ENCODE assay signal across 8 cellular contexts in genomic region chr11:1628506-1629325, GRCh38. TPM values are rescaled to one million over a fixed set of nuclear protein-coding genes. Genes with fewer than 3 reads are reported as not detected.
DNase-seq lines count a peak whose midpoint lies in the region; ATAC-seq and TF ChIP-seq lines count a peak whose summit lies in the region.

No MANE protein-coding gene starts in this region.

- peak; percentile 79 for ATAC-seq in Right ventricle myocardium inferior
- ATAC-seq in Panc1: peak; percentile 94
- ATAC-seq in foreskin keratinocyte: peak; percentile 65
- peak; percentile 91 for ATAC-seq in upper lobe of right lung

- in situ Hi-C loops in Panc1 (cut with HindIII; ENCODE audit: low pct_unique_long_range_greater_than_20kb, low sequenced_read_pairs): no loop called here

- H3K4me3 ChIP-seq in Panc1 (ENCODE audit: low read depth in 2 of 2, low read length in 2 of 2): no peak overlapping the region
- no peak overlapping the region for H3K4me3 ChIP-seq in upper lobe of right lung

- peaks cover 14% of the 10 kb centered on the region for H3K27me3 Mint-ChIP-seq in activated T-helper 2 cell treated with anti-CD3 and anti-CD28 coated beads, Interferon-gamma antibody, Interleukin-2, Interleukin-4, amounts not matched to agents 10 μg/mL and 5 μg/mL and 100 μg/mL, durations not matched to agents 14 hours and 24 hours and 36 hours (ENCODE audit: low read depth)

- no peaks in the 10 kb centered on the region for H3K9me3 Mint-ChIP-seq in activated T-helper 2 cell treated with anti-CD3 and anti-CD28 coated beads, Interferon-gamma antibody, Interleukin-2, Interleukin-4, amounts not matched to agents 10 μg/mL and 5 μg/mL and 100 μg/mL, durations not matched to agents 14 hours and 24 hours and 36 hours

- no peaks in the 10 kb centered on the region for H3K36me3 ChIP-seq in Panc1 (ENCODE audit: control insufficient read depth, insufficient read depth, low read length)
- H3K36me3 ChIP-seq in upper lobe of right lung: no peaks in the 10 kb centered on the region

- intact Hi-C loops in Right ventricle myocardium inferior (cut with DNase I): loop anchor here (1.0 to 2.0 kb wide), 2 partner anchors 34 to 82 kb away; no protein-coding TSS in a partner anchor
- intact Hi-C loops in cardiac septum (cut with DNase I): loop anchor here (10.0 kb wide), 1 partner anchor 84 kb away; no protein-coding TSS in a partner anchor
- intact Hi-C loops in Panc1 (cut with micrococcal nuclease; ENCODE audit: unreplicated experiment): no loop called here
- intact Hi-C loops in activated T-helper 2 cell treated with anti-CD3 and anti-CD28 coated beads, Interferon-gamma antibody, Interleukin-2, Interleukin-4, amounts not matched to agents 10 μg/mL and 5 μg/mL and 100 μg/mL, durations not matched to agents 14 hours and 24 hours and 36 hours (cut with micrococcal nuclease): no loop called here
- intact Hi-C loops in upper lobe of right lung (cut with DNase I): no loop called here

- POLR2A ChIA-PET in Panc1 (lab: Charles Lee): no interaction called here

- peak; percentile 100 for TF ChIP-seq CTCF in Panc1 (IDR thresholded peaks at IDR 0.05)
- TF ChIP-seq CTCF in foreskin keratinocyte (conservative IDR thresholded peaks at IDR 0.05): peak; percentile 78
- TF ChIP-seq CTCF in upper lobe of right lung (IDR thresholded peaks at IDR 0.05): peak; percentile 91

- no peak overlapping the region for H3K4me3 Mint-ChIP-seq in activated T-helper 2 cell treated with anti-CD3 and anti-CD28 coated beads, Interferon-gamma antibody, Interleukin-2, Interleukin-4, amounts not matched to agents 10 μg/mL and 5 μg/mL and 100 μg/mL, durations not matched to agents 14 hours and 24 hours and 36 hours (ENCODE audit: low read depth)

- peak; percentile 76 for DNase-seq in Right ventricle myocardium inferior (ENCODE audit: missing footprints)
- no peak for DNase-seq in cardiac septum (ENCODE audit: low spot score)
- DNase-seq in Panc1 (ENCODE audit: low read depth, low spot score): no peak
- peak; percentile 44 for DNase-seq in activated T-helper 2 cell treated with anti-CD3 and anti-CD28 coated beads, Interferon-gamma antibody, Interleukin-2, Interleukin-4, amounts not matched to agents 10 μg/mL and 5 μg/mL and 100 μg/mL, durations not matched to agents 14 hours and 24 hours and 36 hours (ENCODE audit: low spot score)
- DNase-seq in foreskin keratinocyte: no peak
- DNase-seq in pons (ENCODE audit: low spot score): peak; percentile 11
- peak; percentile 81 for DNase-seq in upper lobe of right lung
- no peak for DNase-seq in DMS79 treated with DMSO at 0.1 percent for 48 hours (lab: John Stamatoyannopoulos, UW)

- H3K9me3 ChIP-seq in Panc1 (ENCODE audit: control insufficient read depth, insufficient read depth, low read depth, low read length): no peaks in the 10 kb centered on the region
- H3K9me3 ChIP-seq in upper lobe of right lung: no peaks in the 10 kb centered on the region

- H3K27me3 ChIP-seq in Panc1 (ENCODE audit: control insufficient read depth, insufficient read depth, low read length) (peaks cover 17% of the 10 kb centered on the region), foreskin keratinocyte (peaks cover 44% of the 10 kb centered on the region), upper lobe of right lung (peaks cover 24% of the 10 kb centered on the region)

- H3K4me1 Mint-ChIP-seq in activated T-helper 2 cell treated with anti-CD3 and anti-CD28 coated beads, Interferon-gamma antibody, Interleukin-2, Interleukin-4, amounts not matched to agents 10 μg/mL and 5 μg/mL and 100 μg/mL, durations not matched to agents 14 hours and 24 hours and 36 hours (ENCODE audit: low read depth): no peaks in the 10 kb centered on the region

- CTCF ChIA-PET in Panc1 (lab: Charles Lee): interaction anchor here (0.6 to 1.0 kb wide), 5 partner anchors 32 to 82 kb away, joined by 3 to 6 read pairs (median 3); no protein-coding TSS in a partner anchor

- no TSS peak for BruUV-seq in Panc1 (replicated peaks; lab: Mats Ljungman, UMichigan)

- H3K27ac Mint-ChIP-seq in activated T-helper 2 cell treated with anti-CD3 and anti-CD28 coated beads, Interferon-gamma antibody, Interleukin-2, Interleukin-4, amounts not matched to agents 10 μg/mL and 5 μg/mL and 100 μg/mL, durations not matched to agents 14 hours and 24 hours and 36 hours: no peak overlapping the region

- H3K36me3 Mint-ChIP-seq in activated T-helper 2 cell treated with anti-CD3 and anti-CD28 coated beads, Interferon-gamma antibody, Interleukin-2, Interleukin-4, amounts not matched to agents 10 μg/mL and 5 μg/mL and 100 μg/mL, durations not matched to agents 14 hours and 24 hours and 36 hours (ENCODE audit: low read depth): no peaks in the 10 kb centered on the region

- H3K4me1 ChIP-seq in Panc1 (ENCODE audit: control insufficient read depth, insufficient read depth, low read length) (peaks cover 10% of the 10 kb centered on the region; the same call in 1 of the 2 replicates), foreskin keratinocyte (no peaks in the 10 kb centered on the region), upper lobe of right lung (no peaks in the 10 kb centered on the region)

- H3K27ac ChIP-seq in Panc1 (ENCODE audit: low read length): no peak overlapping the region
- no peak overlapping the region for H3K27ac ChIP-seq in foreskin keratinocyte
- H3K27ac ChIP-seq in upper lobe of right lung: no peak overlapping the region

RNA-seq across cellular contexts. Expression of gene KRTAP5-5, which starts 0.9 kb away (rescaled TPM):
- total RNA-seq in Right ventricle myocardium inferior (not detected), cardiac septum (not detected), Panc1 (2021; ENCODE audit: unreplicated experiment) (not detected), foreskin keratinocyte (not detected in 2 replicates), upper lobe of right lung (not detected)
- not detected for polyA plus RNA-seq in Panc1 (2012; ENCODE audit: insufficient read length)
- total RNA-seq in activated T-helper 2 cell treated with anti-CD3 and anti-CD28 coated beads, Interferon-gamma antibody, Interleukin-2, Interleukin-4, amounts not matched to agents 10 μg/mL and 5 μg/mL and 100 μg/mL, durations not matched to agents 14 hours and 24 hours and 36 hours: not detected in 2 replicates
- not detected in 2 replicates for polyA plus RNA-seq in foreskin keratinocyte

RNA-seq across cellular contexts. Expression of gene KRTAP5-4, which starts 6.8 kb away (rescaled TPM):
- total RNA-seq in Right ventricle myocardium inferior (not detected), cardiac septum (not detected), Panc1 (2021; ENCODE audit: unreplicated experiment) (not detected), foreskin keratinocyte (not detected in 2 replicates), upper lobe of right lung (not detected)
- polyA plus RNA-seq in Panc1 (2012; ENCODE audit: insufficient read length): not detected
- total RNA-seq in activated T-helper 2 cell treated with anti-CD3 and anti-CD28 coated beads, Interferon-gamma antibody, Interleukin-2, Interleukin-4, amounts not matched to agents 10 μg/mL and 5 μg/mL and 100 μg/mL, durations not matched to agents 14 hours and 24 hours and 36 hours: not detected in 2 replicates
- polyA plus RNA-seq in foreskin keratinocyte: not detected in 2 replicates

RNA-seq across cellular contexts. Expression of gene KRTAP5-3, which starts 20.5 kb away (rescaled TPM):
- total RNA-seq in Right ventricle myocardium inferior (not detected), cardiac septum (not detected), Panc1 (2021; ENCODE audit: unreplicated experiment) (not detected), foreskin keratinocyte (not detected in 2 replicates), upper lobe of right lung (not detected)
- polyA plus RNA-seq in Panc1 (2012; ENCODE audit: insufficient read length): not detected
- not detected in 2 replicates for total RNA-seq in activated T-helper 2 cell treated with anti-CD3 and anti-CD28 coated beads, Interferon-gamma antibody, Interleukin-2, Interleukin-4, amounts not matched to agents 10 μg/mL and 5 μg/mL and 100 μg/mL, durations not matched to agents 14 hours and 24 hours and 36 hours
- not detected in 2 replicates for polyA plus RNA-seq in foreskin keratinocyte

RNA-seq across cellular contexts. Expression of gene KRTAP5-2, which starts 30.6 kb away (rescaled TPM):
- total RNA-seq in Right ventricle myocardium inferior (not detected), cardiac septum (not detected), Panc1 (2021; ENCODE audit: unreplicated experiment) (not detected), foreskin keratinocyte (not detected in 2 replicates), upper lobe of right lung (not detected)
- not detected for polyA plus RNA-seq in Panc1 (2012; ENCODE audit: insufficient read length)
- not detected in 2 replicates for total RNA-seq in activated T-helper 2 cell treated with anti-CD3 and anti-CD28 coated beads, Interferon-gamma antibody, Interleukin-2, Interleukin-4, amounts not matched to agents 10 μg/mL and 5 μg/mL and 100 μg/mL, durations not matched to agents 14 hours and 24 hours and 36 hours
- not detected in 2 replicates for polyA plus RNA-seq in foreskin keratinocyte

RNA-seq across cellular contexts. Expression of gene KRTAP5-1, which starts 43.6 kb away (rescaled TPM):
- total RNA-seq in Right ventricle myocardium inferior: not detected
- total RNA-seq in cardiac septum: not detected
- total RNA-seq in Panc1 (2021; ENCODE audit: unreplicated experiment): not detected
- 1.0 TPM for polyA plus RNA-seq in Panc1 (2012; ENCODE audit: insufficient read length)
- total RNA-seq in activated T-helper 2 cell treated with anti-CD3 and anti-CD28 coated beads, Interferon-gamma antibody, Interleukin-2, Interleukin-4, amounts not matched to agents 10 μg/mL and 5 μg/mL and 100 μg/mL, durations not matched to agents 14 hours and 24 hours and 36 hours: not detected in 2 replicates
- total RNA-seq in foreskin keratinocyte: not detected in 2 replicates
- polyA plus RNA-seq in foreskin keratinocyte: not detected in 2 replicates
- not detected for total RNA-seq in upper lobe of right lung

Comparison
In these comparisons a context has a peak if more than half of its experiments do, and no peak if none do; other contexts are left out.
1. DNase-seq: peak in Right ventricle myocardium inferior (single experiment), activated T-helper 2 cell treated with anti-CD3 and anti-CD28 coated beads, Interferon-gamma antibody, Interleukin-2, Interleukin-4, amounts not matched to agents 10 μg/mL and 5 μg/mL and 100 μg/mL, durations not matched to agents 14 hours and 24 hours and 36 hours (single experiment), pons (single experiment) and upper lobe of right lung (single experiment); none in cardiac septum (single experiment), Panc1 (single experiment), foreskin keratinocyte (0 of 2) and DMS79 treated with DMSO at 0.1 percent for 48 hours (single experiment).
2. intact Hi-C loops: an anchor here in Right ventricle myocardium inferior (1.0 to 2.0 kb wide) and cardiac septum (10.0 kb wide); none called in Panc1, activated T-helper 2 cell treated with anti-CD3 and anti-CD28 coated beads, Interferon-gamma antibody, Interleukin-2, Interleukin-4, amounts not matched to agents 10 μg/mL and 5 μg/mL and 100 μg/mL, durations not matched to agents 14 hours and 24 hours and 36 hours and upper lobe of right lung.
3. Peak in every context shown above with its lines, with median percentiles within 50 percentile points of each other: ATAC-seq and CTCF ChIP-seq.